Comparison of ENCODE assay signal across 21 cellular contexts in the genomic region with DNA sequence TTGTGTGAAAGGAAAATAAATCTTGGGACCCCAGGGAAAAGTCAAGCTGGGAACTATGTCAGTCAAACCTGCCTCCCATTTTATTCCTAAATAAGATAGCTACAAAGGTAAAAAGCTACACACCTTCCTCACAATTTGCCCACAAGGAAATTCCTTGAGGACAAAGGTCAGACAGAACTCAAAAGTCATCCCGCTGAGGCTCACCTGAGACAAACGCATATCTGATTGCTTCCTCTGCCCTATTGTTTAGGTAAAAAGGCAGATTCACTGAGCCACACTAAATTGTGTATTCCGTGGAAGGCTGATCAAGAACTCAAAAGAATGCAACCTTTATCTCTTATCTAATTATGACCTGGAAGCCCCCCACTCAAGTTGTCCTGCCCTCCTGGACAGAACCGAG. TPM values are rescaled to one million over a fixed set of nuclear protein-coding genes. Genes with fewer than 3 reads are reported as not detected.
A peak's percentile ranks its signal among the peaks of the same experiment; 100 is the strongest.
DNase-seq lines count a peak whose midpoint lies in the region; ATAC-seq and TF ChIP-seq lines count a peak whose summit lies in the region.
"Had no signal": no experiment of that assay in that cellular context is flagged by ENCODE, and none has a peak within 500 bp of the region (broad histone marks: within the 10 kb centered on the region; RNA-seq: fewer than 3 reads in every experiment).

No MANE protein-coding gene starts in this region.

- H3K36me3 ChIP-seq in breast epithelium, result no peaks in the 10 kb centered on the region
- no peaks in the 10 kb centered on the region for H3K36me3 ChIP-seq in duodenal mucosa (ENCODE audit: control insufficient read depth in 1 of 2, insufficient read depth in 2 of 2, low read length in 2 of 2)
- H3K36me3 ChIP-seq in mucosa of descending colon (ENCODE audit: low read depth), result no peaks in the 10 kb centered on the region
- H3K36me3 ChIP-seq: BLaER1 treated with 17β-estradiol and CSF1 and Interleukin-3, amounts not matched to agents 10 nM and 100 nM had no signal

- no peaks in the 10 kb centered on the region for H3K27me3 Mint-ChIP-seq in MCF 10A (ENCODE audit: insufficient read depth, unreplicated experiment)

- H3K27me3 ChIP-seq in breast epithelium (no peaks in the 10 kb centered on the region), duodenal mucosa (ENCODE audit: control insufficient read depth in 1 of 2, insufficient read depth in 2 of 2, low read length in 2 of 2) (no peaks in the 10 kb centered on the region)
- H3K27me3 ChIP-seq: BLaER1 treated with 17β-estradiol and CSF1 and Interleukin-3, amounts not matched to agents 10 nM and 100 nM had no signal

- CTCF ChIA-PET in MCF 10A (lab: Yijun Ruan, JAX), result no interaction called here

- H3K9me3 ChIP-seq in breast epithelium, result no peaks in the 10 kb centered on the region
- H3K9me3 ChIP-seq in duodenal mucosa (ENCODE audit: control insufficient read depth in 1 of 2, low read length in 2 of 2), result no peaks in the 10 kb centered on the region
- H3K9me3 ChIP-seq in mucosa of descending colon, result no peaks in the 10 kb centered on the region
- H3K9me3 ChIP-seq: Caco-2 had no signal

- H3K4me3 Mint-ChIP-seq in MCF 10A (ENCODE audit: unreplicated experiment), result no peak overlapping the region
- H3K4me3 Mint-ChIP-seq: CD4-positive, alpha-beta memory T cell had no signal

- peak; percentile 73 for ATAC-seq in mucosa of descending colon

- POLR2A ChIA-PET in MCF 10A (lab: Yijun Ruan, JAX), result interaction anchor here (0.6 to 1.0 kb wide), 3 partner anchors 21 to 325 kb away, joined by 3 to 4 read pairs (median 3); no protein-coding TSS in a partner anchor

- H3K4me1 Mint-ChIP-seq in MCF 10A (ENCODE audit: insufficient read depth, unreplicated experiment), result peaks cover 12% of the 10 kb centered on the region
- H3K4me1 Mint-ChIP-seq: CD4-positive, alpha-beta memory T cell had no signal

- H3K36me3 Mint-ChIP-seq in MCF 10A (ENCODE audit: insufficient read depth, unreplicated experiment), result no peaks in the 10 kb centered on the region
- H3K36me3 Mint-ChIP-seq: CD4-positive, alpha-beta memory T cell had no signal

- no TSS peak for BruUV-seq in MCF 10A (replicated peaks; lab: Mats Ljungman, UMichigan)

- no peaks in the 10 kb centered on the region for H3K9me3 Mint-ChIP-seq in MCF 10A (ENCODE audit: unreplicated experiment)
- H3K9me3 Mint-ChIP-seq: CD4-positive, alpha-beta memory T cell had no signal

- no peak for DNase-seq in MCF 10A (ENCODE audit: unreplicated experiment)
- no peak for DNase-seq in breast epithelium (ENCODE audit: low spot score in 2 of 2)
- peak in 1 of 3 donors; percentile 56 for DNase-seq in mucosa of descending colon
- DNase-seq in activated naive CD4-positive, alpha-beta T cell (lab: John Stamatoyannopoulos, UW), result no peak
- DNase-seq in substantia nigra (lab: John Stamatoyannopoulos, UW), result no peak
- DNase-seq in NCI-H2029 treated with DMSO at 0.1 percent for 48 hours (lab: John Stamatoyannopoulos, UW), result no peak
- no peak for DNase-seq in putamen (ENCODE audit: low spot score)
- DNase-seq: CD4-positive, alpha-beta memory T cell; DND-41; KBM-7; NCI-H1105; NCI-H446 treated with DMSO at 0.1 percent for 48 hours; NCI-H526 treated with DMSO at 0.1 percent for 48 hours; SHP77 treated with DMSO at 0.1 percent for 48 hours; SW 1271 had no signal

- H3K4me3 ChIP-seq in breast epithelium (no peak overlapping the region), duodenal mucosa (ENCODE audit: low read depth in 1 of 2, low read length in 2 of 2) (peak overlapping the region; percentile 7 to 45), mucosa of descending colon (no peak overlapping the region)
- H3K4me3 ChIP-seq: BLaER1 treated with 17β-estradiol and CSF1 and Interleukin-3, amounts not matched to agents 10 nM and 100 nM; SK-N-MC had no signal

- intact Hi-C loops in MCF 10A (cut with micrococcal nuclease) (no loop called here), breast epithelium (cut with DNase I; ENCODE audit: low total_unique reads) (no loop called here), mucosa of descending colon (cut with DNase I, micrococcal nuclease) (loop anchor here in 1 of 2 donors (5.0 kb wide), 1 partner anchor 525 kb away; no protein-coding TSS in a partner anchor)

- no peaks in the 10 kb centered on the region for H3K4me1 ChIP-seq in breast epithelium
- H3K4me1 ChIP-seq in duodenal mucosa (ENCODE audit: control insufficient read depth in 1 of 2, insufficient read depth in 2 of 2, low read length in 2 of 2), result peaks cover 14 to 30% of the 10 kb centered on the region in 2 donors
- peaks cover 20% of the 10 kb centered on the region for H3K4me1 ChIP-seq in mucosa of descending colon (ENCODE audit: low read depth)
- H3K4me1 ChIP-seq: BLaER1 treated with 17β-estradiol and CSF1 and Interleukin-3, amounts not matched to agents 10 nM and 100 nM had no signal

- no peak for TF ChIP-seq CTCF in MCF 10A (IDR thresholded peaks at IDR 0.05; ENCODE audit: unreplicated experiment)
- TF ChIP-seq CTCF in breast epithelium (IDR thresholded peaks at IDR 0.05), result no peak
- no peak for TF ChIP-seq CTCF in mucosa of descending colon (IDR thresholded peaks at IDR 0.05)

- H3K27ac ChIP-seq in breast epithelium (no peak overlapping the region), duodenal mucosa (ENCODE audit: low read depth, low read length) (peak overlapping the region; percentile 54), substantia nigra (ENCODE audit: low read depth, low read length, poor library complexity, severe bottlenecking) (no peak overlapping the region)
- H3K27ac ChIP-seq: 22Rv1; BLaER1 treated with 17β-estradiol and CSF1 and Interleukin-3, amounts not matched to agents 10 nM and 100 nM; RWPE1; SK-N-MC had no signal

- no peak for TF ChIP-seq POLR2A in breast epithelium (IDR thresholded peaks at IDR 0.05)

- peak overlapping the region; percentile 52 for H3K27ac Mint-ChIP-seq in MCF 10A (ENCODE audit: low read depth, unreplicated experiment)
- H3K27ac Mint-ChIP-seq: CD4-positive, alpha-beta memory T cell had no signal

- H3K9ac ChIP-seq in duodenal mucosa (ENCODE audit: low read depth in 1 of 2, low read length in 2 of 2), result peak overlapping the region in 1 of 2 donors; percentile 60
- H3K9ac ChIP-seq: BLaER1 treated with 17β-estradiol and CSF1 and Interleukin-3, amounts not matched to agents 10 nM and 100 nM had no signal

RNA-seq across cellular contexts. Expression of a gene that starts 58.7 kb away (rescaled TPM):
- total RNA-seq in MCF 10A (2022), result 0.89 and 1.7 TPM in 2 replicates
- 10 to 100 TPM in 2 of 3 donors, 1 to 10 TPM in 1; 5.0 to 16.8 (median 11.1) TPM for total RNA-seq in breast epithelium
- 10 to 100 TPM; 10.4 to 23.5 (median 14.8) TPM for total RNA-seq in mucosa of descending colon

Comparison
In these comparisons a context has a peak if more than half of its experiments do, and no peak if none do; other contexts are left out.
1. H3K4me3 ChIP-seq: peak in duodenal mucosa (2 of 2); none in breast epithelium (0 of 3) and mucosa of descending colon (single experiment).